ENCODE assay signal across 25 cellular contexts in genomic region chr13:107447591-107447990, GRCh38.
"Had no signal": no experiment of that assay in that cellular context is flagged by ENCODE, and none has a peak within 500 bp of the region (broad histone marks: within the 10 kb centered on the region; RNA-seq: fewer than 3 reads in every experiment).

No MANE protein-coding gene starts in this region.

- H3K27me3 ChIP-seq: esophagus squamous epithelium, right atrium auricular region, suprapubic skin, transverse colon, upper lobe of right lung, uterus had no signal

- DNase-seq: effector memory CD8-positive, alpha-beta T cell; erythroblast; esophagus squamous epithelium; foreskin melanocyte; mucosa of descending colon; naive B cell; stimulated activated CD4-positive, alpha-beta T cell treated with anti-CD3 and anti-CD28 coated beads, Interleukin-12 subunit alpha, Interleukin-12 subunit beta, amount 100 ng/mL, for 4 hours; stimulated activated CD4-positive, alpha-beta T cell treated with anti-CD3 and anti-CD28 coated beads, Interleukin-1b, Interleukin-23, amount 100 ng/mL, for 48 hours; stimulated activated CD4-positive, alpha-beta T cell treated with anti-CD3 and anti-CD28 coated beads, Interleukin-4, amount 100 ng/mL, for 1 hour; stimulated activated CD8-positive, alpha-beta memory T cell treated with anti-CD3 and anti-CD28 coated beads, Interleukin-4, amount 100 ng/mL, for 48 hours; stimulated activated naive CD4-positive, alpha-beta T cell; stimulated activated naive CD8-positive, alpha-beta T cell treated with anti-CD3 and anti-CD28 coated beads, Interleukin-15, amount 100 ng/mL, for 72 hours; transverse colon; upper lobe of right lung; uterus had no signal

- H3K4me3 ChIP-seq: coronary artery, esophagus squamous epithelium, lung, mucosa of descending colon, right atrium auricular region, smooth muscle cell, suprapubic skin, transverse colon, upper lobe of right lung, uterus had no signal

- H3K36me3 ChIP-seq: esophagus squamous epithelium, right atrium auricular region, suprapubic skin, transverse colon, upper lobe of right lung, uterus had no signal

- FAIRE-seq: endometrium, keratinocyte had no signal

- ATAC-seq: effector memory CD8-positive, alpha-beta T cell; left lobe of liver; mucosa of descending colon; natural killer cell treated with Interleukin-12 subunit alpha and Interleukin-12 subunit beta and Interleukin-15 and Interleukin-18, amount 100 ng/mL, for 72 hours; sciatic nerve; stimulated activated naive CD8-positive, alpha-beta T cell treated with anti-CD3 and anti-CD28 coated beads, Interleukin-15, amount 100 ng/mL, for 72 hours; upper lobe of right lung had no signal
